Comparison of ENCODE assay signal across 17 cellular contexts in the genomic region with DNA sequence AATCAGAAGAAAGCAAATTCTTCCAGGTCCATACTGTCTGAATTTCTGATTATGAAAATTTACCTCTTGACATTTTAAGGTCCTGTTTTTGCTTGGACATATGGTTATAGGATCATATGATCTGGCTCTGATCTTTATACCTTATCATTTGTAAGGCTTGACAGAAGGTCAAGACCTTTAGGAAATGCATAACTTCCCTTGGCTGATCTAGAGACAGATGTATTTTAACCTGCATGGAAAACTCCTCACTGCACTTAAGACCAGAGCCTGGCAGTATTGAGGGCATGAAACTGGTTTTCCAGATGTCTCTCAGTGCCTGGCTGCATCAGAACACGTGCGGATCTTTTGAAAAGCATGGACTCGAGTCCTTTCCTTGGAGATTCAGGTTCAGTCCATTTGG.
"Had no signal": no experiment of that assay in that cellular context is flagged by ENCODE, and none has a peak within 500 bp of the region (broad histone marks: within the 10 kb centered on the region; RNA-seq: fewer than 3 reads in every experiment).

No MANE protein-coding gene starts in this region.

- H3K4me1 ChIP-seq: heart left ventricle, upper lobe of left lung had no signal

- H3K27me3 Mint-ChIP-seq: activated CD4-positive, alpha-beta T cell treated with anti-CD3 and anti-CD28 coated beads, Interleukin-2, amount 10 ng/mL, durations not matched to agents 24 days and 14 days; activated CD8-positive, alpha-beta T cell treated with anti-CD3 and anti-CD28 coated beads for 36 hours; activated naive CD8-positive, alpha-beta T cell treated with anti-CD3 and anti-CD28 coated beads, Interleukin-2, amount 10 ng/mL, durations not matched to agents 7 days and 5 days had no signal

- H3K4me3 Mint-ChIP-seq: activated CD4-positive, alpha-beta T cell treated with anti-CD3 and anti-CD28 coated beads, Interleukin-2, amount 10 ng/mL, durations not matched to agents 24 days and 14 days; activated CD8-positive, alpha-beta T cell treated with anti-CD3 and anti-CD28 coated beads for 36 hours; activated naive CD8-positive, alpha-beta T cell treated with anti-CD3 and anti-CD28 coated beads, Interleukin-2, amount 10 ng/mL, durations not matched to agents 7 days and 5 days; activated T-helper 1 cell treated with anti-CD3 and anti-CD28 coated beads, Interleukin-12 subunit alpha, Interleukin-12 subunit beta, Interleukin-2, Interleukin-4 antibody, amounts not matched to agents 30 ng/mL and 10 ng/mL and 1 ng/mL, durations not matched to agents 14 hours and 24 hours and 36 hours; nephron progenitor cell had no signal

- H3K4me3 ChIP-seq: heart left ventricle, left ventricle myocardium inferior, thoracic aorta, upper lobe of left lung had no signal

- H3K27ac ChIP-seq: heart left ventricle, left ventricle myocardium inferior, thoracic aorta, upper lobe of left lung had no signal

- H3K4me2 ChIP-seq: SK-N-SH had no signal

- H3K4me1 Mint-ChIP-seq: activated naive CD8-positive, alpha-beta T cell treated with anti-CD3 and anti-CD28 coated beads, Interleukin-2, amount 10 ng/mL, durations not matched to agents 7 days and 5 days; nephron progenitor cell had no signal

- H3K9ac ChIP-seq: SK-N-SH had no signal

- H3K9me3 Mint-ChIP-seq: activated CD4-positive, alpha-beta T cell treated with anti-CD3 and anti-CD28 coated beads, Interleukin-2, amount 10 ng/mL, durations not matched to agents 24 days and 14 days; activated CD8-positive, alpha-beta T cell treated with anti-CD3 and anti-CD28 coated beads for 36 hours; activated naive CD8-positive, alpha-beta T cell treated with anti-CD3 and anti-CD28 coated beads, Interleukin-2, amount 10 ng/mL, durations not matched to agents 7 days and 5 days; activated T-helper 1 cell treated with anti-CD3 and anti-CD28 coated beads, Interleukin-12 subunit alpha, Interleukin-12 subunit beta, Interleukin-2, Interleukin-4 antibody, amounts not matched to agents 30 ng/mL and 10 ng/mL and 1 ng/mL, durations not matched to agents 14 hours and 24 hours and 36 hours; nephron progenitor cell had no signal

- H3K27ac Mint-ChIP-seq: activated CD4-positive, alpha-beta T cell treated with anti-CD3 and anti-CD28 coated beads, Interleukin-2, amount 10 ng/mL, durations not matched to agents 24 days and 14 days; activated CD8-positive, alpha-beta T cell treated with anti-CD3 and anti-CD28 coated beads for 36 hours; activated naive CD8-positive, alpha-beta T cell treated with anti-CD3 and anti-CD28 coated beads, Interleukin-2, amount 10 ng/mL, durations not matched to agents 7 days and 5 days; activated T-helper 1 cell treated with anti-CD3 and anti-CD28 coated beads, Interleukin-12 subunit alpha, Interleukin-12 subunit beta, Interleukin-2, Interleukin-4 antibody, amounts not matched to agents 30 ng/mL and 10 ng/mL and 1 ng/mL, durations not matched to agents 14 hours and 24 hours and 36 hours had no signal

- H3K27me3 ChIP-seq: heart left ventricle, upper lobe of left lung had no signal

- DNase-seq: activated CD4-positive, alpha-beta T cell treated with anti-CD3 and anti-CD28 coated beads, Interleukin-2, amount 10 ng/mL, durations not matched to agents 24 days and 14 days; activated CD8-positive, alpha-beta T cell treated with anti-CD3 and anti-CD28 coated beads for 36 hours; activated naive CD8-positive, alpha-beta T cell treated with anti-CD3 and anti-CD28 coated beads, Interleukin-2, amount 10 ng/mL, durations not matched to agents 7 days and 5 days; amygdala; caudate nucleus; erythroblast; foreskin melanocyte; heart left ventricle; kidney glomerular epithelial cell; left ventricle myocardium inferior; mesenchymal stem cell; nephron progenitor cell; occipital lobe; SK-N-SH; upper lobe of left lung had no signal

- ATAC-seq: activated CD8-positive, alpha-beta T cell treated with anti-CD3 and anti-CD28 coated beads for 36 hours; heart left ventricle had no signal

- H3K9me3 ChIP-seq: heart left ventricle, left ventricle myocardium inferior, SK-N-SH, thoracic aorta, upper lobe of left lung had no signal
